ENCODE assay signal across 17 cellular contexts in genomic region chr7:18313970-18314369, GRCh38.
DNase-seq lines count a peak whose midpoint lies in the region; ATAC-seq and TF ChIP-seq lines count a peak whose summit lies in the region.
"Had no signal": no experiment of that assay in that cellular context is flagged by ENCODE, and none has a peak within 500 bp of the region (broad histone marks: within the 10 kb centered on the region; RNA-seq: fewer than 3 reads in every experiment).

No MANE protein-coding gene starts in this region.

- H3K36me3 ChIP-seq in gastrocnemius medialis (no peaks in the 10 kb centered on the region), adrenal gland (replicated peaks in 1 of 2) (no peaks in the 10 kb centered on the region)

- no peak for TF ChIP-seq POLR2A in gastrocnemius medialis (IDR thresholded peaks at IDR 0.05)
- TF ChIP-seq POLR2A in adrenal gland (IDR thresholded peaks at IDR 0.05): no peak

- in situ Hi-C loops in gastrocnemius medialis (cut with MboI; ENCODE audit: low sequenced_read_pairs in 4 of 4): no loop called here

- DNase-seq in natural killer cell (no peak), RKO (ENCODE audit: low spot score) (peak; percentile 4), choroid plexus epithelial cell (ENCODE audit: low read depth) (peak; percentile 9), NCI-H446 (lab: John Stamatoyannopoulos, UW) (no peak), gastrocnemius medialis (no peak), adrenal gland (no peak)
- no peak for DNase-seq in natural killer cell treated with Interleukin-12 subunit alpha and Interleukin-12 subunit beta and Interleukin-15 and Interleukin-18, amount 100 ng/mL, for 72 hours (ENCODE audit: low spot score)
- DNase-seq: ACHN; Calu3; CD4-positive, CD25-positive, alpha-beta regulatory T cell; GDM1; KG1; NCI-H1105; NCI-H187; NCI-H774 had no signal

- H3K4me3 Mint-ChIP-seq in natural killer cell: peak overlapping the region; percentile 28
- H3K4me3 Mint-ChIP-seq in natural killer cell treated with Interleukin-12 subunit alpha and Interleukin-12 subunit beta and Interleukin-15 and Interleukin-18, amount 100 ng/mL, for 72 hours: no peak overlapping the region
- H3K4me3 Mint-ChIP-seq: CD4-positive, CD25-positive, alpha-beta regulatory T cell had no signal

- no peak overlapping the region for H3K4me3 ChIP-seq in choroid plexus epithelial cell (ENCODE audit: low read depth, low read length)
- H3K4me3 ChIP-seq in gastrocnemius medialis: no peak overlapping the region
- no peak overlapping the region for H3K4me3 ChIP-seq in adrenal gland
- H3K4me3 ChIP-seq: SK-N-MC had no signal

- no peaks in the 10 kb centered on the region for H3K9me3 Mint-ChIP-seq in natural killer cell
- no peaks in the 10 kb centered on the region for H3K9me3 Mint-ChIP-seq in natural killer cell treated with Interleukin-12 subunit alpha and Interleukin-12 subunit beta and Interleukin-15 and Interleukin-18, amount 100 ng/mL, for 72 hours
- H3K9me3 Mint-ChIP-seq: CD4-positive, CD25-positive, alpha-beta regulatory T cell had no signal

- no peak for ATAC-seq in natural killer cell
- ATAC-seq in natural killer cell treated with Interleukin-12 subunit alpha and Interleukin-12 subunit beta and Interleukin-15 and Interleukin-18, amount 100 ng/mL, for 72 hours: no peak
- no peak for ATAC-seq in HG03432 (IDR thresholded peaks at IDR 0.05; ENCODE audit: unreplicated experiment)
- no peak for ATAC-seq in gastrocnemius medialis

- H3K27me3 Mint-ChIP-seq in natural killer cell (ENCODE audit: low read depth in 2 of 2): no peaks in the 10 kb centered on the region
- no peaks in the 10 kb centered on the region for H3K27me3 Mint-ChIP-seq in natural killer cell treated with Interleukin-12 subunit alpha and Interleukin-12 subunit beta and Interleukin-15 and Interleukin-18, amount 100 ng/mL, for 72 hours

- H3K4me1 ChIP-seq in gastrocnemius medialis (no peaks in the 10 kb centered on the region), adrenal gland (replicated peaks in 1 of 2) (no peaks in the 10 kb centered on the region)

- intact Hi-C loops in natural killer cell (cut with micrococcal nuclease): no loop called here
- intact Hi-C loops in gastrocnemius medialis (cut with DNase I; ENCODE audit: low total_unique reads): no loop called here
- intact Hi-C loops in adrenal gland (cut with DNase I): no loop called here

- no peaks in the 10 kb centered on the region for H3K36me3 Mint-ChIP-seq in natural killer cell
- no peaks in the 10 kb centered on the region for H3K36me3 Mint-ChIP-seq in natural killer cell treated with Interleukin-12 subunit alpha and Interleukin-12 subunit beta and Interleukin-15 and Interleukin-18, amount 100 ng/mL, for 72 hours
- H3K36me3 Mint-ChIP-seq: CD4-positive, CD25-positive, alpha-beta regulatory T cell had no signal

- peaks cover 37 to 64% of the 10 kb centered on the region in 2 donors for H3K4me1 Mint-ChIP-seq in natural killer cell
- H3K4me1 Mint-ChIP-seq in natural killer cell treated with Interleukin-12 subunit alpha and Interleukin-12 subunit beta and Interleukin-15 and Interleukin-18, amount 100 ng/mL, for 72 hours (ENCODE audit: low read depth in 2 of 2): peaks cover 19 to 37% of the 10 kb centered on the region in 2 donors

- no peak overlapping the region for H3K27ac ChIP-seq in gastrocnemius medialis
- H3K27ac ChIP-seq in adrenal gland: no peak overlapping the region
- H3K27ac ChIP-seq: SK-N-MC had no signal

- H3K9me3 ChIP-seq in gastrocnemius medialis (no peaks in the 10 kb centered on the region), adrenal gland (replicated peaks in 1 of 3) (no peaks in the 10 kb centered on the region)

- TF ChIP-seq CTCF in natural killer cell (IDR thresholded peaks at IDR 0.05) (no peak), choroid plexus epithelial cell (conservative IDR thresholded peaks at IDR 0.05; ENCODE audit: low read depth, low read length) (no peak), gastrocnemius medialis (IDR thresholded peaks at IDR 0.05 in 4 of 5, conservative IDR thresholded peaks at IDR 0.05 in 1 of 5) (no peak), adrenal gland (IDR thresholded peaks at IDR 0.05) (no peak)

- no peaks in the 10 kb centered on the region for H3K27me3 ChIP-seq in gastrocnemius medialis
- no peaks in the 10 kb centered on the region for H3K27me3 ChIP-seq in adrenal gland

- H3K27ac Mint-ChIP-seq in natural killer cell: no peak overlapping the region
- no peak overlapping the region for H3K27ac Mint-ChIP-seq in natural killer cell treated with Interleukin-12 subunit alpha and Interleukin-12 subunit beta and Interleukin-15 and Interleukin-18, amount 100 ng/mL, for 72 hours
- H3K27ac Mint-ChIP-seq: CD4-positive, CD25-positive, alpha-beta regulatory T cell had no signal

Comparison
In these comparisons a context has a peak if more than half of its experiments do, and no peak if none do; other contexts are left out.
1. DNase-seq: peak in RKO (single experiment) and choroid plexus epithelial cell (single experiment); none in natural killer cell (single experiment), natural killer cell treated with Interleukin-12 subunit alpha and Interleukin-12 subunit beta and Interleukin-15 and Interleukin-18, amount 100 ng/mL, for 72 hours (single experiment), NCI-H446 (0 of 2), gastrocnemius medialis (0 of 2) and adrenal gland (0 of 7).